Comparison of ENCODE assay signal across 1 cellular context in the genomic region with DNA sequence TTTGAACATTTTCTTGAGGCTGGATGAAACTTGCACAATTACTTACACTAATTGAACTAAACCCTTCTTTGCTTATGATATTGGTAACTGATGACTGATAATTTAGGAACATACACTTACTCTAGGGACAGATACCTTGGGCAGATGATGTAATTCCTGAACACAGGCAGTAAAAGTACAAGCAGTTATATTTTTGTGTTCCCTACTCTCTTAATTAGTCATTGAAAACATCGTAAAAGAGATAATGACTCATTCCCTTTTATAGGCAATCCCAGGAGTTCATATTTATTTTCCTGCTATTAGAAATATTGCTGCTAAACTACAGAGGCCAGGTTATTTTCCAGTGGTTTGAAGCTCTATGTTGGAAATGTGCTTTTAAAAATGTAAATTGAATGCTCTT.
TF ChIP-seq lines count a peak whose summit lies in the region.

No MANE protein-coding gene starts in this region.

TF ChIP-seq in HCT116, 20 proteins besides CTCF, POLR2A, EP300 and RAD21 (continued from another document):
- TF ChIP-seq, protein P1, sequence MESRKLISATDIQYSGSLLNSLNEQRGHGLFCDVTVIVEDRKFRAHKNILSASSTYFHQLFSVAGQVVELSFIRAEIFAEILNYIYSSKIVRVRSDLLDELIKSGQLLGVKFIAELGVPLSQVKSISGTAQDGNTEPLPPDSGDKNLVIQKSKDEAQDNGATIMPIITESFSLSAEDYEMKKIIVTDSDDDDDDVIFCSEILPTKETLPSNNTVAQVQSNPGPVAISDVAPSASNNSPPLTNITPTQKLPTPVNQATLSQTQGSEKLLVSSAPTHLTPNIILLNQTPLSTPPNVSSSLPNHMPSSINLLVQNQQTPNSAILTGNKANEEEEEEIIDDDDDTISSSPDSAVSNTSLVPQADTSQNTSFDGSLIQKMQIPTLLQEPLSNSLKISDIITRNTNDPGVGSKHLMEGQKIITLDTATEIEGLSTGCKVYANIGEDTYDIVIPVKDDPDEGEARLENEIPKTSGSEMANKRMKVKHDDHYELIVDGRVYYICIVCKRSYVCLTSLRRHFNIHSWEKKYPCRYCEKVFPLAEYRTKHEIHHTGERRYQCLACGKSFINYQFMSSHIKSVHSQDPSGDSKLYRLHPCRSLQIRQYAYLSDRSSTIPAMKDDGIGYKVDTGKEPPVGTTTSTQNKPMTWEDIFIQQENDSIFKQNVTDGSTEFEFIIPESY (IDR thresholded peaks at IDR 0.05; ENCODE audit: extremely low read depth, insufficient replicate concordance, low read length) = no peak
